18 cellular contexts compared by ENCODE assay signal in genomic region chr11:92401507-92401906, GRCh38.
A peak's percentile ranks its signal among the peaks of the same experiment; 100 is the strongest.
DNase-seq lines count a peak whose midpoint lies in the region; ATAC-seq, FAIRE-seq and TF ChIP-seq lines count a peak whose summit lies in the region.
"Had no signal": no experiment of that assay in that cellular context is flagged by ENCODE, and none has a peak within 500 bp of the region (broad histone marks: within the 10 kb centered on the region; RNA-seq: fewer than 3 reads in every experiment).

No MANE protein-coding gene starts in this region.

- no peak overlapping the region for H3K56ac ChIP-seq in H1 (replicated peaks; ENCODE audit: insufficient read length, low read depth, low read length)
- no peak overlapping the region for H3K56ac ChIP-seq in mesendoderm (ENCODE audit: low read length)

- H4K5ac ChIP-seq in H1 (ENCODE audit: insufficient read length, low read depth, low read length) (peak overlapping the region; percentile 11), mesendoderm (ENCODE audit: low read length) (no peak overlapping the region)

- no peaks in the 10 kb centered on the region for H4K20me1 ChIP-seq in H1 (replicated peaks in 1 of 2; ENCODE audit: control insufficient read depth in 1 of 2, insufficient read depth in 2 of 2, low read length in 2 of 2)
- no peaks in the 10 kb centered on the region for H4K20me1 ChIP-seq in neural progenitor cell (ENCODE audit: low read depth)
- H4K20me1 ChIP-seq: BLaER1 treated with 17β-estradiol and CSF1 and Interleukin-3, amounts not matched to agents 10 nM and 100 nM had no signal

- H3K27ac Mint-ChIP-seq in neural progenitor cell: no peak overlapping the region
- H3K27ac Mint-ChIP-seq: HFFc6 had no signal

- peaks cover 2% of the 10 kb centered on the region for H3K27me3 Mint-ChIP-seq in neural progenitor cell (ENCODE audit: insufficient read depth, low read depth)
- no peaks in the 10 kb centered on the region for H3K27me3 Mint-ChIP-seq in activated T-cell treated with anti-CD3 and anti-CD28 coated beads, Interleukin-2, amount 50 U/mL, for 4 hours (ENCODE audit: low read depth)
- H3K27me3 Mint-ChIP-seq: CD4-positive, CD25-positive, alpha-beta regulatory T cell had no signal

- H2BK20ac ChIP-seq in H1 (ENCODE audit: low read length): peak overlapping the region; percentile 69; the same call in 1 of the 2 replicates

- H3K23me2 ChIP-seq in H1 (ENCODE audit: low read depth, low read length): no peaks in the 10 kb centered on the region

- H3K27me3 ChIP-seq in HUES48 (ENCODE audit: control insufficient read depth, insufficient read depth, low read length) (no peaks in the 10 kb centered on the region), H1 (replicated peaks in 1 of 4; ENCODE audit: control insufficient read depth in 3 of 4, extremely low read depth in 1 of 4, insufficient read depth in 3 of 4, low read length in 3 of 4) (no peaks in the 10 kb centered on the region), mesendoderm (ENCODE audit: insufficient read depth, low read length, poor library complexity) (no peaks in the 10 kb centered on the region), neural progenitor cell (no peaks in the 10 kb centered on the region)
- H3K27me3 ChIP-seq: BLaER1 treated with 17β-estradiol and CSF1 and Interleukin-3, amounts not matched to agents 10 nM and 100 nM had no signal

- no peak for TF ChIP-seq POLR2A in H1 (IDR thresholded peaks at IDR 0.05; ENCODE audit: control extremely low read depth in 1 of 2, low read depth in 2 of 2, low read length in 2 of 2)

- no peak overlapping the region for H2BK5ac ChIP-seq in H1 (ENCODE audit: low read depth, low read length)
- no peak overlapping the region for H2BK5ac ChIP-seq in mesendoderm (ENCODE audit: low read length)

- ATAC-seq in activated T-cell treated with anti-CD3 and anti-CD28 coated beads, Interleukin-2, amount 50 U/mL, for 4 hours: no peak
- no peak for ATAC-seq in GM21515 (IDR thresholded peaks at IDR 0.05; ENCODE audit: unreplicated experiment)
- ATAC-seq: GM12878 had no signal

- no peak for DNase-seq in H1 (ENCODE audit: low read depth in 1 of 2, low spot score in 2 of 2)
- no peak for DNase-seq in mesendoderm
- DNase-seq in neural progenitor cell (ENCODE audit: low spot score): peak; percentile 63
- DNase-seq in activated T-cell treated with anti-CD3 and anti-CD28 coated beads, Interleukin-2, amount 50 U/mL, for 4 hours: no peak
- no peak for DNase-seq in germinal center (ENCODE audit: low spot score)
- DNase-seq in NCI-H774 (lab: John Stamatoyannopoulos, UW): no peak
- DNase-seq: ACHN; CD4-positive, CD25-positive, alpha-beta regulatory T cell; DMS79; GOT3; HCEC 1CT; HFFc6; IMR-90 had no signal

- no peak for TF ChIP-seq EP300 in H1 (IDR thresholded peaks at IDR 0.05; ENCODE audit: borderline replicate concordance in 1 of 2, low read depth in 2 of 2, low read length in 2 of 2)

- no peak overlapping the region for H3K23ac ChIP-seq in H1 (ENCODE audit: insufficient read length)
- no peak overlapping the region for H3K23ac ChIP-seq in mesendoderm (ENCODE audit: low read length)

- peaks cover 39% of the 10 kb centered on the region for H3K4me1 ChIP-seq in HUES48 (ENCODE audit: control insufficient read depth, insufficient read depth, low read length)
- H3K4me1 ChIP-seq in H1 (replicated peaks in 1 of 4; ENCODE audit: control insufficient read depth in 3 of 4, insufficient read depth in 4 of 4, low read length in 3 of 4): peaks cover 2 to 9% (median 4%) of the 10 kb centered on the region in 4 experiments; a peak in 5 of 7 replicates
- peaks cover 4% of the 10 kb centered on the region for H3K4me1 ChIP-seq in mesendoderm (ENCODE audit: control insufficient read depth, low read depth, low read length)
- H3K4me1 ChIP-seq in neural progenitor cell: peaks cover 29% of the 10 kb centered on the region
- H3K4me1 ChIP-seq: BLaER1 treated with 17β-estradiol and CSF1 and Interleukin-3, amounts not matched to agents 10 nM and 100 nM had no signal

- H2BK15ac ChIP-seq in H1 (ENCODE audit: low read length) (no peak overlapping the region), mesendoderm (replicated peaks; ENCODE audit: low read depth) (no peak overlapping the region)

- no peak overlapping the region; the same call in 1 of the 2 replicates for H2AK5ac ChIP-seq in H1 (ENCODE audit: low read depth, low read length)
- no peak overlapping the region for H2AK5ac ChIP-seq in mesendoderm (ENCODE audit: low read length)

- H3K36me3 ChIP-seq in HUES48 (ENCODE audit: control insufficient read depth, insufficient read depth, low read length) (no peaks in the 10 kb centered on the region), H1 (ENCODE audit: control insufficient read depth in 2 of 4, insufficient read depth in 4 of 4, low read length in 3 of 4) (peaks cover 0 to 6% (median 0%) of the 10 kb centered on the region in 4 experiments; a peak in 1 of 8 replicates), mesendoderm (ENCODE audit: control insufficient read depth, insufficient read depth, low read length) (no peaks in the 10 kb centered on the region), neural progenitor cell (no peaks in the 10 kb centered on the region)
- H3K36me3 ChIP-seq: BLaER1 treated with 17β-estradiol and CSF1 and Interleukin-3, amounts not matched to agents 10 nM and 100 nM had no signal

- H3K4ac ChIP-seq in H1 (replicated peaks; ENCODE audit: insufficient read length, low read depth, low read length) (peak overlapping the region; percentile 5), mesendoderm (ENCODE audit: low read depth, low read length) (no peak overlapping the region)

- 0 out of 2 replicates have a peak overlapping the region, but pooled peaks have one; percentile 6 for H2AFZ ChIP-seq in H1 (ENCODE audit: low read length)
- no peak overlapping the region for H2AFZ ChIP-seq in neural progenitor cell (replicated peaks)

- H3K36me3 Mint-ChIP-seq in neural progenitor cell: peaks cover 13% of the 10 kb centered on the region
- no peaks in the 10 kb centered on the region for H3K36me3 Mint-ChIP-seq in activated T-cell treated with anti-CD3 and anti-CD28 coated beads, Interleukin-2, amount 50 U/mL, for 4 hours (ENCODE audit: insufficient read depth)
- H3K36me3 Mint-ChIP-seq: CD4-positive, CD25-positive, alpha-beta regulatory T cell had no signal

- TF ChIP-seq RAD21 in H1 (IDR thresholded peaks at IDR 0.05 in 1 of 2, conservative IDR thresholded peaks at IDR 0.05 in 1 of 2; ENCODE audit: low read depth in 2 of 2, low read length in 2 of 2): no peak

- no peaks in the 10 kb centered on the region for H3K79me2 ChIP-seq in H1 (ENCODE audit: control insufficient read depth in 1 of 2, insufficient read depth in 2 of 2, low read length in 2 of 2)
- no peaks in the 10 kb centered on the region for H3K79me2 ChIP-seq in mesendoderm (ENCODE audit: control insufficient read depth, insufficient read depth, low read length)
- no peaks in the 10 kb centered on the region for H3K79me2 ChIP-seq in neural progenitor cell (ENCODE audit: low read depth)

- POLR2A ChIA-PET in H1 (lab: Charles Lee; ENCODE audit: partially characterized antibody): interaction anchor here (0.9 to 1.6 kb wide), 2 partner anchors 17 to 110 kb away, joined by 3 to 4 read pairs; no protein-coding TSS in a partner anchor

- H3K14ac ChIP-seq in H1 (ENCODE audit: insufficient read length): no peak overlapping the region

- H4K8ac ChIP-seq in H1 (ENCODE audit: extremely low read depth, insufficient read depth, low read length) (no peak overlapping the region), mesendoderm (ENCODE audit: low read depth, low read length) (no peak overlapping the region)

- peaks cover 6% of the 10 kb centered on the region for H3K9me3 Mint-ChIP-seq in neural progenitor cell
- H3K9me3 Mint-ChIP-seq in activated T-cell treated with anti-CD3 and anti-CD28 coated beads, Interleukin-2, amount 50 U/mL, for 4 hours: peaks cover 8% of the 10 kb centered on the region

- TF ChIP-seq CTCF in H1 (IDR thresholded peaks at IDR 0.05; ENCODE audit: control extremely low read depth in 1 of 3, insufficient read depth in 1 of 3, low read depth in 1 of 3, low read length in 3 of 3) (no peak), neural progenitor cell (IDR thresholded peaks at IDR 0.05) (no peak)

- H3K79me1 ChIP-seq in H1 (ENCODE audit: low read depth, low read length) (no peaks in the 10 kb centered on the region; the same call in 1 of the 2 replicates), mesendoderm (ENCODE audit: low read length) (peaks cover 2% of the 10 kb centered on the region)

- no peaks in the 10 kb centered on the region for H3K9me3 ChIP-seq in HUES48 (ENCODE audit: control insufficient read depth, insufficient read depth, low read length)
- no peaks in the 10 kb centered on the region for H3K9me3 ChIP-seq in H1 (ENCODE audit: insufficient read depth in 2 of 2, low read depth in 1 of 2, low read length in 1 of 2)
- H3K9me3 ChIP-seq in neural progenitor cell (ENCODE audit: low read depth): no peaks in the 10 kb centered on the region
- H3K9me3 ChIP-seq: BLaER1 treated with 17β-estradiol and CSF1 and Interleukin-3, amounts not matched to agents 10 nM and 100 nM had no signal

- H2BK12ac ChIP-seq in H1 (ENCODE audit: low read depth, low read length): no peak overlapping the region

- H3F3A ChIP-seq in neural progenitor cell (ENCODE audit: low read depth): peaks cover 14% of the 10 kb centered on the region

- CTCF ChIA-PET in H1 (lab: Charles Lee; ENCODE audit: partially characterized antibody): interaction anchor here (0.6 to 2.6 kb wide), 13 partner anchors 11 to 485 kb away, joined by 3 to 8 read pairs (median 4); no protein-coding TSS in a partner anchor

- H3K18ac ChIP-seq in H1 (ENCODE audit: extremely low read depth, low read length) (peak overlapping the region; percentile 10; the same call in 1 of the 2 replicates), mesendoderm (ENCODE audit: low read length) (peak overlapping the region; percentile 68)

- H3K4me2 ChIP-seq in H1 (ENCODE audit: insufficient read depth in 1 of 2, low read depth in 2 of 2, low read length in 2 of 2): no peak overlapping the region
- H3K4me2 ChIP-seq in mesendoderm (ENCODE audit: low read length): no peak overlapping the region
- H3K4me2 ChIP-seq in neural progenitor cell: peak overlapping the region; percentile 70
- H3K4me2 ChIP-seq: BLaER1 treated with 17β-estradiol and CSF1 and Interleukin-3, amounts not matched to agents 10 nM and 100 nM had no signal

- no peak overlapping the region for H3K4me3 Mint-ChIP-seq in neural progenitor cell
- no peak overlapping the region for H3K4me3 Mint-ChIP-seq in activated T-cell treated with anti-CD3 and anti-CD28 coated beads, Interleukin-2, amount 50 U/mL, for 4 hours
- H3K4me3 Mint-ChIP-seq: CD4-positive, CD25-positive, alpha-beta regulatory T cell; HFFc6 had no signal

- peak; percentile 84 for FAIRE-seq in H1 (lab: Jason Lieb, UNC)
- FAIRE-seq: GM12878, HTR-8/SVneo had no signal

- H3K4me3 ChIP-seq in HUES48 (ENCODE audit: low read depth, low read length) (no peak overlapping the region), H1 (ENCODE audit: extremely low read depth in 1 of 4, insufficient read depth in 2 of 4, low read depth in 3 of 4, low read length in 4 of 4) (no peak overlapping the region), mesendoderm (ENCODE audit: low read length) (no peak overlapping the region), neural progenitor cell (peak overlapping the region; percentile 9)
- H3K4me3 ChIP-seq: BLaER1 treated with 17β-estradiol and CSF1 and Interleukin-3, amounts not matched to agents 10 nM and 100 nM; GM12878 had no signal

- H3K9ac ChIP-seq in HUES48 (ENCODE audit: low read depth, low read length): no peak overlapping the region
- H3K9ac ChIP-seq in H1 (replicated peaks in 1 of 4; ENCODE audit: extremely low read depth in 1 of 4, low read depth in 3 of 4, low read length in 3 of 4): no peak overlapping the region
- no peak overlapping the region for H3K9ac ChIP-seq in mesendoderm (ENCODE audit: low read length)
- no peak overlapping the region for H3K9ac ChIP-seq in neural progenitor cell
- H3K9ac ChIP-seq: BLaER1 treated with 17β-estradiol and CSF1 and Interleukin-3, amounts not matched to agents 10 nM and 100 nM had no signal

- no peaks in the 10 kb centered on the region for H3K4me1 Mint-ChIP-seq in neural progenitor cell
- no peaks in the 10 kb centered on the region for H3K4me1 Mint-ChIP-seq in activated T-cell treated with anti-CD3 and anti-CD28 coated beads, Interleukin-2, amount 50 U/mL, for 4 hours (ENCODE audit: low read depth)
- H3K4me1 Mint-ChIP-seq: CD4-positive, CD25-positive, alpha-beta regulatory T cell had no signal

- H2BK120ac ChIP-seq in H1 (replicated peaks; ENCODE audit: low read depth, low read length) (peak overlapping the region; percentile 23), mesendoderm (ENCODE audit: low read depth, low read length) (no peak overlapping the region)

- peak overlapping the region; percentile 44 for H3K27ac ChIP-seq in HUES48 (ENCODE audit: low read depth, low read length)
- no peak overlapping the region for H3K27ac ChIP-seq in H1 (ENCODE audit: low read depth, low read length)
- no peak overlapping the region for H3K27ac ChIP-seq in mesendoderm (ENCODE audit: low read depth, low read length)
- H3K27ac ChIP-seq in neural progenitor cell: peak overlapping the region; percentile 94
- H3K27ac ChIP-seq: BLaER1 treated with 17β-estradiol and CSF1 and Interleukin-3, amounts not matched to agents 10 nM and 100 nM had no signal

- H4K91ac ChIP-seq in H1 (replicated peaks; ENCODE audit: insufficient read length, low read length): no peak overlapping the region

Comparison
In these comparisons a context has a peak if more than half of its experiments do, and no peak if none do; other contexts are left out.
1. H3K27ac ChIP-seq: peak in HUES48 (single experiment) and neural progenitor cell (single experiment); none in H1 (single experiment) and mesendoderm (single experiment).